In the genomic region with DNA sequence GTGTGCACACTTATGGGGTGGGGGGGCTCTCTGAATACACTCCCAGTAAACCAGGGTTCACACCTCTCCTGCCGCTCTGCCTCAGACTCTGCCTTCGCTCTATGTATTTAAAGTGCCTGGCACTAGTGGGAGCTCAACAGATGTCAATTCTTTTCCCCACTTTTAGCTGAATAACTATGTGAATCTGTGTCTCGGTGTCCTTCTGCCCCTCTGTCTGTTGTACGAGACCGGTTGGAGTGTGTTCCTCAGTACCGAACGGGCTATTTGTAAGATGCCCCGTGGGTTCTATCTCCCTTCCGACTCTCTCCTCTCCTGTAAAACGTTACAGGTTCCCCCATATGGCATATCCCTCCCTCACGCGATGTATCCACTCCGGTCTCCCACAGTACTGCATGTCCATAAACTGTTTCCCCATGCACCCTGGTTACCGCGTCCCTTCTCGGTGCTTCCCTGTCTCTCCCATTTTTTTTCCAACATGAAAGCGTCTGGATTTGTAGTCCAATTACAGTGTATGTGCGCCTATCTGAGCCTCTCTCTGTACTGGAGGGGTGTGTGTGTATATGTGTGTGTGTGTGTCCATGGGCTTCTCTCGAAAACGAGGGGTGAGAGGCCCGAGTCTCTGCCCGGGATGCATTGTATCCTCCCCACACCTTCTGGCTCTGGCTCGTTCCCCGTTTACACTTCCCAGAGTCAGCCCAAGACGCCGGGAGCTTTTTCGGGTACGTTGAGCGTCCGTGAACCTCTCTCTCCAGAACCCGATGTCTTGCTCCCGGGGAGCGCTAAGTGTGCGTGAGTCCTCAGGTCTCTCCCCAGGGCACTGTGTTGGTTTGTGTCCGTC, we compare ENCODE assay signal across 8 cellular contexts. TPM values are rescaled to one million over a fixed set of nuclear protein-coding genes. Genes with fewer than 3 reads are reported as not detected.
A peak's percentile ranks its signal among the peaks of the same experiment; 100 is the strongest.
DNase-seq lines count a peak whose midpoint lies in the region; ATAC-seq and TF ChIP-seq lines count a peak whose summit lies in the region.

No MANE protein-coding gene starts in this region.

- H3K27me3 Mint-ChIP-seq in GM23338 (ENCODE audit: insufficient read depth, low read depth, poor library complexity) (peaks cover 20% of the 10 kb centered on the region), neural crest cell (ENCODE audit: low read depth) (peaks cover 24% of the 10 kb centered on the region)

- no peaks in the 10 kb centered on the region for H3K9me2 ChIP-seq in GM23338 (ENCODE audit: insufficient read depth)

- peaks cover 75% of the 10 kb centered on the region for H3K4me1 Mint-ChIP-seq in GM23338
- H3K4me1 Mint-ChIP-seq in neural crest cell, result peaks cover 50% of the 10 kb centered on the region

- H3K36me3 ChIP-seq in GM23338 (ENCODE audit: insufficient read depth), result no peaks in the 10 kb centered on the region

- peaks cover 3% of the 10 kb centered on the region; the same call in 2 of the 3 replicates for H3K9me3 Mint-ChIP-seq in GM23338
- H3K9me3 Mint-ChIP-seq in neural crest cell, result no peaks in the 10 kb centered on the region

- H3K4me3 ChIP-seq in AG09309 (ENCODE audit: control insufficient read depth, low read depth, low read length) (peak overlapping the region; percentile 95), GM23338 (peak overlapping the region; percentile 77), WI38 (ENCODE audit: low read depth, low read length) (peak overlapping the region; percentile 99), fibroblast of the aortic adventitia (ENCODE audit: low read depth, low read length) (peak overlapping the region; percentile 97)

- H3K4me1 ChIP-seq in GM23338 (ENCODE audit: insufficient read depth), result peaks cover 46% of the 10 kb centered on the region

- H4K20me1 ChIP-seq in GM23338 (replicated peaks; ENCODE audit: insufficient read depth), result 0 out of 2 replicates have a peak, but pooled peaks cover 3% of the 10 kb centered on the region

- no peaks in the 10 kb centered on the region for H3F3A ChIP-seq in GM23338 (replicated peaks; ENCODE audit: low read depth)

- H3K36me3 Mint-ChIP-seq in GM23338 (ENCODE audit: low read depth) (no peaks in the 10 kb centered on the region), neural crest cell (ENCODE audit: low read depth) (no peaks in the 10 kb centered on the region)

- H3K27me3 ChIP-seq in GM23338 (ENCODE audit: insufficient read depth), result peaks cover 13% of the 10 kb centered on the region

- H3K27ac ChIP-seq in GM23338 (ENCODE audit: low read depth), result no peak overlapping the region

- H3K79me2 ChIP-seq in GM23338 (replicated peaks; ENCODE audit: insufficient read depth), result peaks cover 40% of the 10 kb centered on the region

- DNase-seq in AG09309 (ENCODE audit: low read depth) (no peak), GM23338 (ENCODE audit: low spot score) (no peak), fibroblast of the aortic adventitia (ENCODE audit: low read depth) (peak; percentile 69), neural crest cell (ENCODE audit: low read depth, low spot score) (no peak), middle frontal gyrus (ENCODE audit: extremely low spot score, low spot score) (no peak)

- peak overlapping the region; percentile 88 for H3K4me2 ChIP-seq in GM23338

- TF ChIP-seq CTCF in AG09309 (IDR thresholded peaks at IDR 0.05; ENCODE audit: control insufficient read depth, insufficient read depth, low read depth, low read length, missing control alignments), result no peak
- no peak for TF ChIP-seq CTCF in GM23338 (conservative IDR thresholded peaks at IDR 0.05; ENCODE audit: low read depth in 2 of 2)
- TF ChIP-seq CTCF in WI38 (IDR thresholded peaks at IDR 0.05; ENCODE audit: low read depth, low read length), result no peak
- peak; percentile 4 for TF ChIP-seq CTCF in fibroblast of the aortic adventitia (IDR thresholded peaks at IDR 0.05; ENCODE audit: insufficient read depth, low read length)
- no peak for TF ChIP-seq CTCF in neural crest cell (conservative IDR thresholded peaks at IDR 0.05)

- H3K4me3 Mint-ChIP-seq in GM23338 (peak overlapping the region; percentile 92), neural crest cell (peak overlapping the region; percentile 93)

- H3K27ac Mint-ChIP-seq in GM23338 (0 out of 2 replicates have a peak overlapping the region, but pooled peaks have one; percentile 66), neural crest cell (ENCODE audit: unreplicated experiment) (no peak overlapping the region)

- no peak overlapping the region for H2AFZ ChIP-seq in GM23338

- ATAC-seq in GM23338, result no peak
- ATAC-seq in HG02798 (IDR thresholded peaks at IDR 0.05; ENCODE audit: poor library complexity, unreplicated experiment), result no peak
- ATAC-seq in GM19467 (IDR thresholded peaks at IDR 0.05; ENCODE audit: unreplicated experiment), result no peak

TF ChIP-seq in GM23338, 12 proteins besides CTCF, POLR2A, EP300 and RAD21:
- TF ChIP-seq CREB1 (CRISPR knock-in tag; IDR thresholded peaks at IDR 0.05; ENCODE audit: low read depth), result no peak
- no peak for TF ChIP-seq ZNF331 (CRISPR knock-in tag; IDR thresholded peaks at IDR 0.05; ENCODE audit: low read depth)
- TF ChIP-seq STAT1 (IDR thresholded peaks at IDR 0.05; ENCODE audit: unreplicated experiment), result no peak
- TF ChIP-seq, protein P1, sequence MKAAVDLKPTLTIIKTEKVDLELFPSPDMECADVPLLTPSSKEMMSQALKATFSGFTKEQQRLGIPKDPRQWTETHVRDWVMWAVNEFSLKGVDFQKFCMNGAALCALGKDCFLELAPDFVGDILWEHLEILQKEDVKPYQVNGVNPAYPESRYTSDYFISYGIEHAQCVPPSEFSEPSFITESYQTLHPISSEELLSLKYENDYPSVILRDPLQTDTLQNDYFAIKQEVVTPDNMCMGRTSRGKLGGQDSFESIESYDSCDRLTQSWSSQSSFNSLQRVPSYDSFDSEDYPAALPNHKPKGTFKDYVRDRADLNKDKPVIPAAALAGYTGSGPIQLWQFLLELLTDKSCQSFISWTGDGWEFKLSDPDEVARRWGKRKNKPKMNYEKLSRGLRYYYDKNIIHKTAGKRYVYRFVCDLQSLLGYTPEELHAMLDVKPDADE (IDR thresholded peaks at IDR 0.05), result no peak
- TF ChIP-seq POLR2AphosphoS5 (IDR thresholded peaks at IDR 0.05; ENCODE audit: low read depth), result no peak
- TF ChIP-seq, protein P2, sequence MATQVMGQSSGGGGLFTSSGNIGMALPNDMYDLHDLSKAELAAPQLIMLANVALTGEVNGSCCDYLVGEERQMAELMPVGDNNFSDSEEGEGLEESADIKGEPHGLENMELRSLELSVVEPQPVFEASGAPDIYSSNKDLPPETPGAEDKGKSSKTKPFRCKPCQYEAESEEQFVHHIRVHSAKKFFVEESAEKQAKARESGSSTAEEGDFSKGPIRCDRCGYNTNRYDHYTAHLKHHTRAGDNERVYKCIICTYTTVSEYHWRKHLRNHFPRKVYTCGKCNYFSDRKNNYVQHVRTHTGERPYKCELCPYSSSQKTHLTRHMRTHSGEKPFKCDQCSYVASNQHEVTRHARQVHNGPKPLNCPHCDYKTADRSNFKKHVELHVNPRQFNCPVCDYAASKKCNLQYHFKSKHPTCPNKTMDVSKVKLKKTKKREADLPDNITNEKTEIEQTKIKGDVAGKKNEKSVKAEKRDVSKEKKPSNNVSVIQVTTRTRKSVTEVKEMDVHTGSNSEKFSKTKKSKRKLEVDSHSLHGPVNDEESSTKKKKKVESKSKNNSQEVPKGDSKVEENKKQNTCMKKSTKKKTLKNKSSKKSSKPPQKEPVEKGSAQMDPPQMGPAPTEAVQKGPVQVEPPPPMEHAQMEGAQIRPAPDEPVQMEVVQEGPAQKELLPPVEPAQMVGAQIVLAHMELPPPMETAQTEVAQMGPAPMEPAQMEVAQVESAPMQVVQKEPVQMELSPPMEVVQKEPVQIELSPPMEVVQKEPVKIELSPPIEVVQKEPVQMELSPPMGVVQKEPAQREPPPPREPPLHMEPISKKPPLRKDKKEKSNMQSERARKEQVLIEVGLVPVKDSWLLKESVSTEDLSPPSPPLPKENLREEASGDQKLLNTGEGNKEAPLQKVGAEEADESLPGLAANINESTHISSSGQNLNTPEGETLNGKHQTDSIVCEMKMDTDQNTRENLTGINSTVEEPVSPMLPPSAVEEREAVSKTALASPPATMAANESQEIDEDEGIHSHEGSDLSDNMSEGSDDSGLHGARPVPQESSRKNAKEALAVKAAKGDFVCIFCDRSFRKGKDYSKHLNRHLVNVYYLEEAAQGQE (IDR thresholded peaks at IDR 0.05; ENCODE audit: unreplicated experiment), result no peak

RNA-seq across cellular contexts. Expression of a gene that starts 1.5 kb away (rescaled TPM):
- total RNA-seq in GM23338 (2014; rRNA removed; shearing (Covaris generic)), result 17.7 and 32.6 TPM in 2 replicates
- polyA plus RNA-seq in GM23338 (2016; fragmentation: Nextera tagmentation; extraction: Ambion mirVana), result 5.8 and 7.4 TPM in 2 replicates
- total RNA-seq in fibroblast of the aortic adventitia (ENCODE audit: low replicate concordance) (51.1 and 56.7 TPM in 2 replicates), neural crest cell (4.4 and 4.6 TPM in 2 replicates)
